Comparison of ENCODE assay signal across 8 cellular contexts in genomic region chr3:16311960-16312451, GRCh38. TPM values are rescaled to one million over a fixed set of nuclear protein-coding genes. Genes with fewer than 3 reads are reported as not detected.
DNase-seq lines count a peak whose midpoint lies in the region; ATAC-seq lines count a peak whose summit lies in the region.

No MANE protein-coding gene starts in this region.

- intact Hi-C loops in left colon (cut with DNase I, micrococcal nuclease), result no loop called here

- no peaks in the 10 kb centered on the region for H3K27me3 Mint-ChIP-seq in activated T-cell treated with anti-CD3 and anti-CD28 coated beads, Interleukin-2, amount 50 U/mL, for 4 hours (ENCODE audit: low read depth)

- DNase-seq in AML-193 (lab: John Stamatoyannopoulos, UW), result peak; percentile 80 to 84
- no peak for DNase-seq in activated T-cell treated with anti-CD3 and anti-CD28 coated beads, Interleukin-2, amount 50 U/mL, for 4 hours
- DNase-seq in left colon, result no peak
- no peak for DNase-seq in NCI-H2081 (lab: John Stamatoyannopoulos, UW)
- no peak for DNase-seq in hepatic stellate cell (ENCODE audit: low spot score)

- H3K9me3 Mint-ChIP-seq in activated T-cell treated with anti-CD3 and anti-CD28 coated beads, Interleukin-2, amount 50 U/mL, for 4 hours, result peaks cover 4% of the 10 kb centered on the region

- H3K36me3 Mint-ChIP-seq in activated T-cell treated with anti-CD3 and anti-CD28 coated beads, Interleukin-2, amount 50 U/mL, for 4 hours (ENCODE audit: insufficient read depth), result peaks cover 36% of the 10 kb centered on the region

- H3K4me1 Mint-ChIP-seq in activated T-cell treated with anti-CD3 and anti-CD28 coated beads, Interleukin-2, amount 50 U/mL, for 4 hours (ENCODE audit: low read depth), result peaks cover 87% of the 10 kb centered on the region

- ATAC-seq in GM19351 (IDR thresholded peaks at IDR 0.05; ENCODE audit: unreplicated experiment) (peak; percentile 53), HG03521 (IDR thresholded peaks at IDR 0.05; ENCODE audit: unreplicated experiment) (peak; percentile 58), left colon (peak; percentile 15), GM21717 (IDR thresholded peaks at IDR 0.05; ENCODE audit: unreplicated experiment) (no peak)
- ATAC-seq in activated T-cell treated with anti-CD3 and anti-CD28 coated beads, Interleukin-2, amount 50 U/mL, for 4 hours, result peak; percentile 13 to 44

- H3K4me3 Mint-ChIP-seq in activated T-cell treated with anti-CD3 and anti-CD28 coated beads, Interleukin-2, amount 50 U/mL, for 4 hours, result peak overlapping the region; percentile 36

RNA-seq across cellular contexts. Expression of gene OXNAD1, which starts 47.0 kb away (rescaled TPM):
- 10 to 100 TPM; 24.6 to 25.5 (median 24.8) TPM for total RNA-seq in activated T-cell treated with anti-CD3 and anti-CD28 coated beads, Interleukin-2, amount 50 U/mL, for 4 hours
- total RNA-seq in left colon, result 10 to 100 TPM; 29.1 to 31.7 TPM

RNA-seq across cellular contexts. Expression of gene DPH3, which starts 47.3 kb away (rescaled TPM):
- 10 to 100 TPM; 30.2 to 37.9 (median 33.4) TPM for total RNA-seq in activated T-cell treated with anti-CD3 and anti-CD28 coated beads, Interleukin-2, amount 50 U/mL, for 4 hours
- 10 to 100 TPM; 19.6 to 22.7 TPM for total RNA-seq in left colon

Comparison
In these comparisons a context has a peak if more than half of its experiments do, and no peak if none do; other contexts are left out.
1. DNase-seq: peak in AML-193 (2 of 2); none in activated T-cell treated with anti-CD3 and anti-CD28 coated beads, Interleukin-2, amount 50 U/mL, for 4 hours (single experiment), left colon (0 of 2), NCI-H2081 (0 of 2) and hepatic stellate cell (single experiment).